Comparison of ENCODE assay signal across 8 cellular contexts in genomic region chr1:109620890-109621289, GRCh38. TPM values are rescaled to one million over a fixed set of nuclear protein-coding genes. Genes with fewer than 3 reads are reported as not detected.
DNase-seq lines count a peak whose midpoint lies in the region; ATAC-seq, FAIRE-seq and TF ChIP-seq lines count a peak whose summit lies in the region.

No MANE protein-coding gene starts in this region.

- peak overlapping the region; percentile 99 for H3K4me3 Mint-ChIP-seq in astrocyte (ENCODE audit: unreplicated experiment)

- H3K27ac Mint-ChIP-seq in astrocyte (ENCODE audit: unreplicated experiment), result no peak overlapping the region

- TF ChIP-seq CTCF in astrocyte (IDR thresholded peaks at IDR 0.05; ENCODE audit: insufficient read depth, low read depth, low read length), result no peak

- peak overlapping the region; percentile 31 for H2AFZ ChIP-seq in astrocyte (ENCODE audit: low read depth, low read length)

- ATAC-seq in HG02981 (IDR thresholded peaks at IDR 0.05; ENCODE audit: unreplicated experiment), result peak; percentile 68
- peak; percentile 91 for ATAC-seq in aorta (ENCODE audit: low FRiP score)

- H3K4me1 Mint-ChIP-seq in astrocyte (ENCODE audit: low read depth, unreplicated experiment), result peaks cover 53% of the 10 kb centered on the region

- peak overlapping the region; percentile 93 for H3K4me2 ChIP-seq in astrocyte (ENCODE audit: low read length)

- intact Hi-C loops in aorta (cut with DNase I), result loop anchor here (2.0 kb wide), 1 partner anchor 72 kb away; the partner anchor contains the start of gene GNAI3 (in 2 of the 2)

- H3K4me3 ChIP-seq in astrocyte (ENCODE audit: insufficient read depth, low read depth, low read length) (peak overlapping the region; percentile 79), aorta (ENCODE audit: low read length in 2 of 2) (peak overlapping the region; percentile 53 to 73)

- H3K79me2 ChIP-seq in astrocyte (ENCODE audit: insufficient read depth, low read length), result peaks cover 65% of the 10 kb centered on the region

- peak; percentile 84 for FAIRE-seq in GM18507 (lab: Jason Lieb, UNC)
- no peak for FAIRE-seq in astrocyte (lab: Jason Lieb, UNC)

- no peaks in the 10 kb centered on the region for H3K36me3 ChIP-seq in astrocyte (ENCODE audit: insufficient read depth, low read length)
- H3K36me3 ChIP-seq in aorta (ENCODE audit: control insufficient read depth in 1 of 2, insufficient read depth in 2 of 2, low read length in 1 of 2), result no peaks in the 10 kb centered on the region

- H3K4me1 ChIP-seq in astrocyte (ENCODE audit: insufficient read depth, low read length) (peaks cover 47% of the 10 kb centered on the region), aorta (ENCODE audit: control insufficient read depth in 1 of 2, insufficient read depth in 2 of 2, low read length in 2 of 2) (no peaks in the 10 kb centered on the region)

- no peaks in the 10 kb centered on the region for H3K9me3 ChIP-seq in astrocyte (ENCODE audit: insufficient read depth, low read depth, low read length)
- no peaks in the 10 kb centered on the region for H3K9me3 ChIP-seq in aorta (ENCODE audit: control insufficient read depth, low read length)

- H3K27me3 Mint-ChIP-seq in astrocyte (ENCODE audit: low read depth, unreplicated experiment), result no peaks in the 10 kb centered on the region

- 0 to 1% methylated on average over 18 of the region's 18 CpGs for WGBS in aorta, 2 donors

- H3K27ac ChIP-seq in astrocyte (ENCODE audit: low read depth, low read length), result peak overlapping the region; percentile 94
- peak overlapping the region in 1 of 2 donors; percentile 49 for H3K27ac ChIP-seq in aorta (ENCODE audit: low read depth in 1 of 2, low read length in 2 of 2)

- peaks cover 2% of the 10 kb centered on the region for H3K9me3 Mint-ChIP-seq in astrocyte (ENCODE audit: unreplicated experiment)

- H3K27me3 ChIP-seq in astrocyte (ENCODE audit: insufficient read depth, low read length) (no peaks in the 10 kb centered on the region), aorta (ENCODE audit: control insufficient read depth in 1 of 2, insufficient read depth in 2 of 2, low read length in 1 of 2) (no peaks in the 10 kb centered on the region)

- peaks cover 50% of the 10 kb centered on the region for H4K20me1 ChIP-seq in astrocyte (ENCODE audit: insufficient read depth, low read length)

- DNase-seq in GM18507 (ENCODE audit: extremely low spot score, insufficient read length, low read depth), result peak; percentile 91
- peak; percentile 68 to 72 for DNase-seq in NCI-H1930 (lab: John Stamatoyannopoulos, UW)
- DNase-seq in T-helper 22 cell (ENCODE audit: low read depth), result peak; percentile 98
- peak; percentile 91 for DNase-seq in astrocyte (ENCODE audit: low read depth)
- DNase-seq in hepatic stellate cell (ENCODE audit: low spot score), result peak; percentile 99
- DNase-seq in renal cortical epithelial cell (ENCODE audit: low read depth), result peak; percentile 84
- DNase-seq in aorta, result peak; percentile 98 to 99

- peak overlapping the region; percentile 97 for H3K9ac ChIP-seq in astrocyte (ENCODE audit: low read length)

- peaks cover 6% of the 10 kb centered on the region for H3K36me3 Mint-ChIP-seq in astrocyte (ENCODE audit: low read depth, unreplicated experiment)

RNA-seq across cellular contexts. Expression of gene AMPD2, which starts 1.3 kb away (rescaled TPM):
- total RNA-seq in astrocyte (155 and 156 TPM in 2 replicates), renal cortical epithelial cell (62.7 and 71.7 TPM in 2 replicates), aorta (10 to 100 TPM; 59.7 to 77.1 TPM)
- 10 to 100 TPM; 19.8 to 85.9 TPM for polyA plus RNA-seq in aorta

RNA-seq across cellular contexts. Expression of gene GNAT2, which starts 1.5 kb away (rescaled TPM):
- total RNA-seq in astrocyte, result not detected in 2 replicates
- total RNA-seq in renal cortical epithelial cell, result 0.10 TPM in 1 of 2 replicates, not detected in the other
- total RNA-seq in aorta, result not detected
- not detected for polyA plus RNA-seq in aorta

RNA-seq across cellular contexts. Expression of gene GSTM4, which starts 35.0 kb away (rescaled TPM):
- total RNA-seq in astrocyte (4.4 and 4.6 TPM in 2 replicates), renal cortical epithelial cell (12.2 and 17.8 TPM in 2 replicates), aorta (10 to 100 TPM; 15.0 to 29.8 TPM)
- polyA plus RNA-seq in aorta, result 10 to 100 TPM; 33.8 to 53.1 TPM

RNA-seq across cellular contexts. Expression of gene GSTM2, which starts 47.0 kb away (rescaled TPM):
- total RNA-seq in astrocyte (11.8 and 13.4 TPM in 2 replicates), renal cortical epithelial cell (1.4 and 14.7 TPM in 2 replicates), aorta (100 to 1,000 TPM in 1 of 2 donors, 10 to 100 TPM in 1; 48.3 to 136 TPM)
- 100 to 1,000 TPM in 1 of 2 donors, 10 to 100 TPM in 1; 17.5 to 279 TPM for polyA plus RNA-seq in aorta
